Comparison of ENCODE assay signal across 22 cellular contexts in genomic region chr4:123120473-123120872, GRCh38.
DNase-seq lines count a peak whose midpoint lies in the region; ATAC-seq, FAIRE-seq and TF ChIP-seq lines count a peak whose summit lies in the region.
"Had no signal": no experiment of that assay in that cellular context is flagged by ENCODE, and none has a peak within 500 bp of the region (broad histone marks: within the 10 kb centered on the region; RNA-seq: fewer than 3 reads in every experiment).

No MANE protein-coding gene starts in this region.

- no peak overlapping the region for H2AFZ ChIP-seq in astrocyte (ENCODE audit: low read depth, low read length)

- H3K79me2 ChIP-seq in astrocyte (ENCODE audit: insufficient read depth, low read length), result no peaks in the 10 kb centered on the region

- TF ChIP-seq EP300 in A549 (IDR thresholded peaks at IDR 0.05), result no peak

- no peak for FAIRE-seq in A549 (lab: Jason Lieb, UNC)
- FAIRE-seq in HTR-8/SVneo (lab: Jason Lieb, UNC), result peak; percentile 82
- peak; percentile 73 for FAIRE-seq in astrocyte (lab: Jason Lieb, UNC)

- peak; percentile 69 to 70 for ATAC-seq in A549
- no peak for ATAC-seq in HG03095 (IDR thresholded peaks at IDR 0.05; ENCODE audit: unreplicated experiment)
- ATAC-seq: naive thymus-derived CD8-positive, alpha-beta T cell had no signal

- no peak overlapping the region for H3K4me3 Mint-ChIP-seq in astrocyte (ENCODE audit: unreplicated experiment)
- no peak overlapping the region for H3K4me3 Mint-ChIP-seq in osteocyte (ENCODE audit: unreplicated experiment)
- H3K4me3 Mint-ChIP-seq: H9; memory B cell; naive thymus-derived CD8-positive, alpha-beta T cell; T-helper 2 cell treated with Interferon-gamma antibody and Interleukin-4, amounts not matched to agents 5 μg/mL and 100 μg/mL, for 36 hours had no signal

- WGBS in A549 (ENCODE audit: missing lambda C conversion rate), result 93% methylated on average over 1 of the region's 1 CpG

- no peaks in the 10 kb centered on the region for H3K27me3 Mint-ChIP-seq in astrocyte (ENCODE audit: low read depth, unreplicated experiment)
- H3K27me3 Mint-ChIP-seq in osteocyte (ENCODE audit: unreplicated experiment), result no peaks in the 10 kb centered on the region
- H3K27me3 Mint-ChIP-seq: memory B cell; naive thymus-derived CD8-positive, alpha-beta T cell had no signal

- H3K4me3 ChIP-seq in A549, result no peak overlapping the region
- H3K4me3 ChIP-seq in astrocyte (ENCODE audit: insufficient read depth, low read depth, low read length), result no peak overlapping the region
- H3K4me3 ChIP-seq in foreskin fibroblast (ENCODE audit: low read depth in 1 of 2, low read length in 2 of 2), result no peak overlapping the region
- H3K4me3 ChIP-seq: coronary artery, prostate gland, tibial artery had no signal

- no peaks in the 10 kb centered on the region for H3K9me3 ChIP-seq in A549
- H3K9me3 ChIP-seq in astrocyte (ENCODE audit: insufficient read depth, low read depth, low read length), result no peaks in the 10 kb centered on the region
- H3K9me3 ChIP-seq: prostate gland, tibial artery had no signal

- peaks cover 3% of the 10 kb centered on the region for H3K9me3 Mint-ChIP-seq in astrocyte (ENCODE audit: unreplicated experiment)
- no peaks in the 10 kb centered on the region for H3K9me3 Mint-ChIP-seq in osteocyte (ENCODE audit: unreplicated experiment)
- H3K9me3 Mint-ChIP-seq: memory B cell; T-helper 2 cell treated with Interferon-gamma antibody and Interleukin-4, amounts not matched to agents 5 μg/mL and 100 μg/mL, for 36 hours had no signal

- POLR2A ChIA-PET in A549 (lab: Yijun Ruan, JAX), result no interaction called here

- TF ChIP-seq CTCF in A549 (IDR thresholded peaks at IDR 0.05), result no peak
- no peak for TF ChIP-seq CTCF in astrocyte (IDR thresholded peaks at IDR 0.05; ENCODE audit: insufficient read depth, low read depth, low read length)
- TF ChIP-seq CTCF in foreskin fibroblast (IDR thresholded peaks at IDR 0.05; ENCODE audit: low read depth, low read length), result no peak
- TF ChIP-seq CTCF in osteocyte (IDR thresholded peaks at IDR 0.05), result no peak

- no peak overlapping the region for H3K9ac ChIP-seq in astrocyte (ENCODE audit: low read length)

- H3K4me1 Mint-ChIP-seq in astrocyte (ENCODE audit: low read depth, unreplicated experiment) (peaks cover 8% of the 10 kb centered on the region), osteocyte (ENCODE audit: unreplicated experiment) (peaks cover 26% of the 10 kb centered on the region)
- H3K4me1 Mint-ChIP-seq: H9; memory B cell; naive thymus-derived CD8-positive, alpha-beta T cell had no signal

- no peaks in the 10 kb centered on the region for H4K20me1 ChIP-seq in astrocyte (ENCODE audit: insufficient read depth, low read length)

- H3K27ac ChIP-seq in A549 (peak overlapping the region; percentile 57 to 68; a peak in 2 of 6 replicates), astrocyte (ENCODE audit: low read depth, low read length) (peak overlapping the region; percentile 15)
- H3K27ac ChIP-seq: coronary artery, prostate gland, tibial artery had no signal

- no peaks in the 10 kb centered on the region for H3K27me3 ChIP-seq in astrocyte (ENCODE audit: insufficient read depth, low read length)
- H3K27me3 ChIP-seq: tibial artery had no signal

- H3K27ac Mint-ChIP-seq in astrocyte (ENCODE audit: unreplicated experiment), result no peak overlapping the region
- H3K27ac Mint-ChIP-seq in osteocyte (ENCODE audit: unreplicated experiment), result no peak overlapping the region
- H3K27ac Mint-ChIP-seq: H9; memory B cell; naive thymus-derived CD8-positive, alpha-beta T cell; T-helper 2 cell treated with Interferon-gamma antibody and Interleukin-4, amounts not matched to agents 5 μg/mL and 100 μg/mL, for 36 hours had no signal

- peaks cover 29% of the 10 kb centered on the region for H3K4me1 ChIP-seq in A549
- H3K4me1 ChIP-seq in astrocyte (ENCODE audit: insufficient read depth, low read length), result peaks cover 3% of the 10 kb centered on the region
- H3K4me1 ChIP-seq: tibial artery had no signal

- TF ChIP-seq RAD21 in A549 (conservative IDR thresholded peaks at IDR 0.05 in 1 of 2, IDR thresholded peaks at IDR 0.05 in 1 of 2), result no peak

- DNase-seq in A549 (ENCODE audit: low read depth in 1 of 2, low spot score in 1 of 2) (peak in 1 of 2 experiments; percentile 10), HTR-8/SVneo (ENCODE audit: insufficient read length, low spot score) (no peak), astrocyte (ENCODE audit: low read depth) (peak; percentile 46), foreskin fibroblast (peak; percentile 58 to 63), osteocyte (ENCODE audit: extremely low spot score, unreplicated experiment) (no peak), GM19240 (ENCODE audit: insufficient read length, low spot score) (no peak)
- no peak for DNase-seq in activated CD4-positive, alpha-beta T cell treated with anti-CD3 and anti-CD28 coated beads for 48 hours
- DNase-seq: activated CD8-positive, alpha-beta memory T cell treated with anti-CD3 and anti-CD28 coated beads, Interleukin-2, amount 50 U/mL, for 48 hours; activated gamma-delta T cell; DMS79; H9; head of caudate nucleus; naive thymus-derived CD8-positive, alpha-beta T cell; NCI-H1694; NCI-H446 treated with DMSO at 0.1 percent for 48 hours; SHP77; tibial artery had no signal

- H3K4me2 ChIP-seq in A549 (peak overlapping the region; percentile 64), astrocyte (ENCODE audit: low read length) (no peak overlapping the region)

- no peak for TF ChIP-seq POLR2A in A549 (IDR thresholded peaks at IDR 0.05; ENCODE audit: low read length)

- peaks cover 2% of the 10 kb centered on the region for H3K36me3 Mint-ChIP-seq in astrocyte (ENCODE audit: low read depth, unreplicated experiment)
- H3K36me3 Mint-ChIP-seq in osteocyte (ENCODE audit: unreplicated experiment), result no peaks in the 10 kb centered on the region

- CTCF ChIA-PET in A549 (lab: Yijun Ruan, JAX), result interaction anchor here (0.5 to 1.3 kb wide), 2 partner anchors 14 to 228 kb away, joined by 4 to 6 read pairs; no protein-coding TSS in a partner anchor

- no peaks in the 10 kb centered on the region for H3K36me3 ChIP-seq in astrocyte (ENCODE audit: insufficient read depth, low read length)
- H3K36me3 ChIP-seq: prostate gland, tibial artery had no signal

TF ChIP-seq in A549, 52 proteins besides CTCF, POLR2A, EP300 and RAD21:
- TF ChIP-seq FOSL2 (IDR thresholded peaks at IDR 0.05) (no peak), FOSL2 (CRISPR knock-in tag; IDR thresholded peaks at IDR 0.05) (peak; percentile 36; the same call in 1 of the 2 replicates), FOSB (CRISPR knock-in tag; IDR thresholded peaks at IDR 0.05) (no peak), JUNB (IDR thresholded peaks at IDR 0.05) (0 out of 2 replicates have a peak, but pooled peaks have one; percentile 10)
TF ChIP-seq in A549: peak in this region for 2.

Comparison
In these comparisons a context has a peak if more than half of its experiments do, and no peak if none do; other contexts are left out.
1. DNase-seq: peak in astrocyte (single experiment) and foreskin fibroblast (2 of 2); none in HTR-8/SVneo (single experiment), osteocyte (single experiment), activated CD4-positive, alpha-beta T cell treated with anti-CD3 and anti-CD28 coated beads for 48 hours (single experiment) and GM19240 (single experiment).